In genomic region chr6:108592371-108593337, GRCh38 we compare ENCODE assay signal across 8 cellular contexts. TPM values are rescaled to one million over a fixed set of nuclear protein-coding genes. Genes with fewer than 3 reads are reported as not detected.
A peak's percentile ranks its signal among the peaks of the same experiment; 100 is the strongest.
DNase-seq lines count a peak whose midpoint lies in the region; ATAC-seq and TF ChIP-seq lines count a peak whose summit lies in the region.

No MANE protein-coding gene starts in this region.

- no peaks in the 10 kb centered on the region for H3K27me3 ChIP-seq in upper lobe of right lung

- no peaks in the 10 kb centered on the region for H3K9me3 Mint-ChIP-seq in naive B cell

- H3K27ac Mint-ChIP-seq in naive B cell = peak overlapping the region; percentile 65 to 92 (median 84)

- peaks cover 95% of the 10 kb centered on the region for H3K4me1 ChIP-seq in upper lobe of right lung

- H3K4me3 Mint-ChIP-seq in naive B cell = peak overlapping the region in 6 of 8 donors; percentile 4 to 70 (median 50)

- TF ChIP-seq CTCF in upper lobe of right lung (IDR thresholded peaks at IDR 0.05) = no peak

- H3K36me3 Mint-ChIP-seq in naive B cell = no peaks in the 10 kb centered on the region

- intact Hi-C loops in upper lobe of right lung (cut with DNase I) = no loop called here

- peak overlapping the region; percentile 92 for H3K27ac ChIP-seq in upper lobe of right lung

- peak; percentile 58 for DNase-seq in Ammon's horn (ENCODE audit: low spot score)
- peak; percentile 36 for DNase-seq in GM19238 (ENCODE audit: insufficient read length, low spot score)
- peak; percentile 9 for DNase-seq in T follicular helper cell (ENCODE audit: low read depth)
- DNase-seq in central memory CD4-positive, alpha-beta T cell = peak; percentile 61
- DNase-seq in naive B cell = peak; percentile 59
- no peak for DNase-seq in upper lobe of right lung
- DNase-seq in DMS114 treated with DMSO at 0.1 percent for 48 hours (lab: John Stamatoyannopoulos, UW; ENCODE audit: unreplicated experiment) = no peak

- H3K36me3 ChIP-seq in upper lobe of right lung = no peaks in the 10 kb centered on the region

- no peak overlapping the region for H3K4me3 ChIP-seq in upper lobe of right lung

- H3K4me1 Mint-ChIP-seq in naive B cell = peaks cover 64 to 79% (median 66%) of the 10 kb centered on the region in 3 donors

- no peaks in the 10 kb centered on the region for H3K27me3 Mint-ChIP-seq in naive B cell

- H3K9me3 ChIP-seq in upper lobe of right lung = no peaks in the 10 kb centered on the region

- ATAC-seq in HG03432 (IDR thresholded peaks at IDR 0.05; ENCODE audit: unreplicated experiment) = peak; percentile 86
- peak; percentile 91 for ATAC-seq in naive B cell (ENCODE audit: low read depth in 2 of 2)
- peak; percentile 6 for ATAC-seq in upper lobe of right lung

RNA-seq across cellular contexts. Expression of gene FOXO3, which starts 31.9 kb away (rescaled TPM):
- 10 to 100 TPM in 5 of 6 donors, 1 to 10 TPM in 1; 9.9 to 25.6 (median 13.6) TPM for polyA plus RNA-seq in naive B cell (ENCODE audit: low read depth in 6 of 6)
- total RNA-seq in upper lobe of right lung = 73.6 TPM

Comparison
In these comparisons a context has a peak if more than half of its experiments do, and no peak if none do; other contexts are left out.
1. DNase-seq: peak in Ammon's horn (single experiment), GM19238 (single experiment), T follicular helper cell (single experiment), central memory CD4-positive, alpha-beta T cell (single experiment) and naive B cell (single experiment); none in upper lobe of right lung (single experiment) and DMS114 treated with DMSO at 0.1 percent for 48 hours (single experiment).
2. ATAC-seq: peak in every context shown above with its lines; median percentile 91 in naive B cell; 86 in HG03432; 6 in upper lobe of right lung.